In genomic region chr1:64986903-64987871, GRCh38 we compare ENCODE assay signal across 10 cellular contexts. TPM values are rescaled to one million over a fixed set of nuclear protein-coding genes. Genes with fewer than 3 reads are reported as not detected.
DNase-seq lines count a peak whose midpoint lies in the region; ATAC-seq and TF ChIP-seq lines count a peak whose summit lies in the region.
"Had no signal": no experiment of that assay in that cellular context is flagged by ENCODE, and none has a peak within 500 bp of the region (broad histone marks: within the 10 kb centered on the region; RNA-seq: fewer than 3 reads in every experiment).

No MANE protein-coding gene starts in this region.

- WGBS in adrenal gland, 4 donors: 74 to 85% (median 81%) methylated on average over 3 of the region's 3 CpGs

- DNase-seq in GM12865 (ENCODE audit: low read depth): peak; percentile 81
- no peak for DNase-seq in left lung
- DNase-seq in H4 (ENCODE audit: low spot score): no peak
- no peak for DNase-seq in HFFc6
- DNase-seq in activated CD4-positive, alpha-beta T cell treated with anti-CD3 and anti-CD28 coated beads for 1 hour: no peak
- no peak for DNase-seq in adrenal gland
- DNase-seq: foreskin keratinocyte; stimulated activated CD4-positive, alpha-beta T cell treated with anti-CD3 and anti-CD28 coated beads, Interleukin-4, amount 100 ng/mL, for 4 hours had no signal

- ATAC-seq in GM21515 (IDR thresholded peaks at IDR 0.05; ENCODE audit: unreplicated experiment) (peak; percentile 90), HG03558 (IDR thresholded peaks at IDR 0.05; ENCODE audit: extremely low read depth, unreplicated experiment) (peak; percentile 99), left lung (peak; percentile 44)
- ATAC-seq: foreskin keratinocyte had no signal

- no peak for TF ChIP-seq CTCF in GM12865 (IDR thresholded peaks at IDR 0.05; ENCODE audit: insufficient read depth, low read depth, low read length, missing control alignments)
- TF ChIP-seq CTCF in left lung (IDR thresholded peaks at IDR 0.05): no peak
- TF ChIP-seq CTCF in HFFc6 (IDR thresholded peaks at IDR 0.05): no peak
- no peak for TF ChIP-seq CTCF in adrenal gland (IDR thresholded peaks at IDR 0.05)

- H3K4me1 Mint-ChIP-seq in HFFc6 (ENCODE audit: low read depth): peaks cover 11% of the 10 kb centered on the region

- H3K27me3 ChIP-seq in left lung (no peaks in the 10 kb centered on the region), adrenal gland (no peaks in the 10 kb centered on the region)
- H3K27me3 ChIP-seq: foreskin keratinocyte had no signal

- H3K36me3 Mint-ChIP-seq in HFFc6 (ENCODE audit: low read depth): no peaks in the 10 kb centered on the region

- H3K4me3 ChIP-seq in GM12865 (ENCODE audit: low read depth, low read length) (no peak overlapping the region), left lung (no peak overlapping the region), adrenal gland (no peak overlapping the region)

- H3K27ac Mint-ChIP-seq in HFFc6: no peak overlapping the region

- H3K27me3 Mint-ChIP-seq in HFFc6 (ENCODE audit: insufficient read depth): no peaks in the 10 kb centered on the region; the same call in 1 of the 2 replicates

- H3K4me3 Mint-ChIP-seq in HFFc6: no peak overlapping the region

- H3K9me3 ChIP-seq in left lung: no peaks in the 10 kb centered on the region
- H3K9me3 ChIP-seq in adrenal gland (replicated peaks in 1 of 3): no peaks in the 10 kb centered on the region

- no peak for TF ChIP-seq POLR2A in adrenal gland (IDR thresholded peaks at IDR 0.05)

- H3K27ac ChIP-seq in left lung (no peak overlapping the region), adrenal gland (no peak overlapping the region)
- H3K27ac ChIP-seq: foreskin keratinocyte had no signal

- intact Hi-C loops in left lung (cut with DNase I) (no loop called here), adrenal gland (cut with DNase I) (no loop called here)

- peaks cover 0 to 18% of the 10 kb centered on the region in 2 donors for H3K4me1 ChIP-seq in left lung
- H3K4me1 ChIP-seq in adrenal gland (replicated peaks in 1 of 2): peaks cover 0 to 9% of the 10 kb centered on the region in 2 donors

- no peaks in the 10 kb centered on the region for H3K36me3 ChIP-seq in left lung
- H3K36me3 ChIP-seq in adrenal gland (replicated peaks in 1 of 2): no peaks in the 10 kb centered on the region

- H3K9me3 Mint-ChIP-seq in HFFc6: no peaks in the 10 kb centered on the region

RNA-seq across cellular contexts. Expression of gene JAK1, which starts 20.8 kb away (rescaled TPM):
- total RNA-seq in left lung (100 to 1,000 TPM; 145 to 162 TPM), adrenal gland (100 to 1,000 TPM in 5 of 8 donors, 10 to 100 TPM in 3; 58.0 to 155 (median 114) TPM)
- 67.7 and 88.9 TPM in 2 replicates for total RNA-seq in H4 (2014; rRNA removed; shearing (Covaris generic))
- total RNA-seq in HFFc6 (2021; fragmentation: NEBNext Ultra II Directional; extraction: Animal tissue kit (Norgen Biotek cat#: 25700)): 100 to 1,000 TPM in 2 of 6 experiments, 10 to 100 TPM in 4; 90.0 to 104 (median 98.3) TPM
- 10 to 100 TPM; 23.4 to 59.5 (median 32.9) TPM for polyA plus RNA-seq in adrenal gland

Comparison
In these comparisons a context has a peak if more than half of its experiments do, and no peak if none do; other contexts are left out.
1. ATAC-seq: peak in every context shown above with its lines; median percentile 99 in HG03558; 90 in GM21515; 44 in left lung.